ENCODE assay signal across 11 cellular contexts in genomic region chr22:19419086-19419463, GRCh38. TPM values are rescaled to one million over a fixed set of nuclear protein-coding genes. Genes with fewer than 3 reads are reported as not detected.
DNase-seq lines count a peak whose midpoint lies in the region; ATAC-seq and TF ChIP-seq lines count a peak whose summit lies in the region.
"Had no signal": no experiment of that assay in that cellular context is flagged by ENCODE, and none has a peak within 500 bp of the region (broad histone marks: within the 10 kb centered on the region; RNA-seq: fewer than 3 reads in every experiment).

No MANE protein-coding gene starts in this region.

- H3K27ac Mint-ChIP-seq in immature natural killer cell: peak overlapping the region; percentile 92 to 100 (median 98)

- no peak overlapping the region for H3K9ac ChIP-seq in BLaER1

- H3K9me3 ChIP-seq in BLaER1: peaks cover 13% of the 10 kb centered on the region
- H3K9me3 ChIP-seq in vagina: no peaks in the 10 kb centered on the region

- H3K36me3 ChIP-seq in BLaER1 (peaks cover 42% of the 10 kb centered on the region), vagina (no peaks in the 10 kb centered on the region)

- H3K36me3 Mint-ChIP-seq in immature natural killer cell: peaks cover 0 to 6% (median 0%) of the 10 kb centered on the region in 3 donors

- peaks cover 93 to 100% of the 10 kb centered on the region in 2 donors for H3K4me1 Mint-ChIP-seq in immature natural killer cell

- H4K20me1 ChIP-seq in BLaER1: peaks cover 98% of the 10 kb centered on the region

- H3K4me1 ChIP-seq in BLaER1: peaks cover 20% of the 10 kb centered on the region
- peaks cover 5% of the 10 kb centered on the region for H3K4me1 ChIP-seq in vagina

- intact Hi-C loops in vagina (cut with DNase I): loop anchor here (10.0 kb wide), 1 partner anchor 56 kb away; the partner anchor contains the start of genes CDC45 and UFD1

- no peaks in the 10 kb centered on the region for H3K9me3 Mint-ChIP-seq in immature natural killer cell

- peak overlapping the region; percentile 38; the same call in 1 of the 2 replicates for H3K27ac ChIP-seq in BLaER1
- H3K27ac ChIP-seq in vagina: no peak overlapping the region
- H3K27ac ChIP-seq: WERI-Rb-1 had no signal

- ATAC-seq in GM18520 (IDR thresholded peaks at IDR 0.05; ENCODE audit: unreplicated experiment): no peak
- ATAC-seq: PC-3 had no signal

- TF ChIP-seq POLR2A in vagina (IDR thresholded peaks at IDR 0.05): no peak

- H3K4me3 Mint-ChIP-seq in immature natural killer cell: peak overlapping the region; percentile 76 to 81 (median 79)

- no peak overlapping the region for H3K4me3 ChIP-seq in BLaER1
- H3K4me3 ChIP-seq in vagina: no peak overlapping the region

- H3K27me3 Mint-ChIP-seq in immature natural killer cell (ENCODE audit: low read depth in 3 of 3): peaks cover 0 to 19% (median 16%) of the 10 kb centered on the region in 3 donors

- H3K27me3 ChIP-seq in BLaER1 (no peaks in the 10 kb centered on the region), vagina (no peaks in the 10 kb centered on the region)

- TF ChIP-seq CTCF in GM20000 (IDR thresholded peaks at IDR 0.05; ENCODE audit: extremely low read depth, missing control alignments) (no peak), vagina (IDR thresholded peaks at IDR 0.05) (no peak)

- peak overlapping the region; percentile 44; the same call in 1 of the 2 replicates for H3K4me2 ChIP-seq in BLaER1

- peak; percentile 17 for DNase-seq in GM20000 (ENCODE audit: low spot score)
- DNase-seq in SKM-1 (lab: John Stamatoyannopoulos, UW; ENCODE audit: unreplicated experiment): peak; percentile 86
- peak in 1 of 3 donors; percentile 21 for DNase-seq in immature natural killer cell
- no peak for DNase-seq in cerebellar cortex (ENCODE audit: low spot score)
- no peak for DNase-seq in stimulated activated CD4-positive, alpha-beta T cell treated with anti-CD3 and anti-CD28 coated beads, Interleukin-2, amount 100 ng/mL, for 24 hours
- no peak for DNase-seq in vagina (ENCODE audit: extremely low spot score in 2 of 2)
- DNase-seq: head of caudate nucleus, PC-3, WERI-Rb-1 had no signal

RNA-seq across cellular contexts. Expression of gene HIRA, which starts 12.5 kb away (rescaled TPM):
- 10 to 100 TPM in 1 of 3 donors, 1 to 10 TPM in 2; 4.3 to 11.5 (median 5.2) TPM for polyA plus RNA-seq in immature natural killer cell
- total RNA-seq in vagina: 13.5 TPM

RNA-seq across cellular contexts. Expression of gene MRPL40, which starts 13.3 kb away (rescaled TPM):
- polyA plus RNA-seq in immature natural killer cell: 10 to 100 TPM; 64.7 to 85.1 (median 77.9) TPM
- total RNA-seq in vagina: 23.3 TPM

RNA-seq across cellular contexts. Expression of gene C22orf39, which starts 28.4 kb away (rescaled TPM):
- 10 to 100 TPM; 67.8 to 75.5 (median 71.0) TPM for polyA plus RNA-seq in immature natural killer cell
- total RNA-seq in vagina: 46.9 TPM

RNA-seq across cellular contexts. Expression of gene UFD1, which starts 59.9 kb away (rescaled TPM):
- 100 to 1,000 TPM; 106 to 176 (median 142) TPM for polyA plus RNA-seq in immature natural killer cell
- 66.8 TPM for total RNA-seq in vagina

Comparison
In these comparisons a context has a peak if more than half of its experiments do, and no peak if none do; other contexts are left out.
1. DNase-seq: peak in GM20000 (single experiment) and SKM-1 (single experiment); none in cerebellar cortex (single experiment), stimulated activated CD4-positive, alpha-beta T cell treated with anti-CD3 and anti-CD28 coated beads, Interleukin-2, amount 100 ng/mL, for 24 hours (0 of 2) and vagina (0 of 2).